ENCODE assay signal across 23 cellular contexts in the genomic region with DNA sequence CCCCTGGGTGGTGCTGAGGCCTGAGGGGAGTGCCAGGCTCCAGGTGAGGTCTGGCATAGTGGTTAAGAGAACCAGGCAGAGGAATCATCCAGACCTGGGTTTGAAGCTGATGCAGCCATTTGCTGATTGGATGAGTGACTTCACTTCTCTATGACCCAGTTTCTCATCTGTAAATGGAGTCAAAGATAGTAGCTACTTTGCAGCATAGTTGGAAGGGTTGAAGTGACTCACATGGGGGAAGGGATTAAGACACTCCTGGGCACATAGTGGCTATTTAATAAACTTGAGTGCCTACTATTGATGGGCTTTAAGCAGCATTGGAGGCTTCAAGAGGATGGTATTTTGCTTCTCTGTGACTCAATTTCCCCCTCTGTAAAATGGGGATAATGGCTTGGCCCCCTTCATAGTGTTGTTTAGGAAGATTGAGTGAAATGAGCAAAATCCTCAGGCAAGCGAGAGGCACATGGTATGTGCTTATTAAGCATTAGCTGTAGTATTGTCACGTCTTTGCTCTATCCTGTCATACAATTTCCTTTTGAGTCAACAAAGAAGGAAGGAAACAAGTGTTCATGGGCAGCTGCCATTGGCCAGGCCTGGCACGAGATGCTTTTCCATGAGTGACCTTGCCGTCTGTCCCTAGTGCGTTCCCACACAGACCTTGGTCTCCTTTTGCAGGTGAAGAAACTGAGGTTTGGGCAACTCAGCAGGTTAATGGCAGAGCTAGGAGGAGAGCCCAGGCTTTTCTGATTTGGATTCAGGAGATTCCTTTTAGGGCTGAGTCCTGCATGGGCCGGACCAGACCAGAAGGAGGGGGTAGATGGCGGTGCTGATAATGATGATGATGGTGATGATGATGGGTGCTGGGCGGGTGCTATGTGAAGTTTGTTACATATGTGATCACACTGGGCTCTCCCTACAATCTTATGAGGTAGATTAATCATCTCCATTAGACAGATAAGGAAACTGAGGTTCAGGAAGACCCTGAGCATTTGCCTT.
"Had no signal": no experiment of that assay in that cellular context is flagged by ENCODE, and none has a peak within 500 bp of the region (broad histone marks: within the 10 kb centered on the region; RNA-seq: fewer than 3 reads in every experiment).

No MANE protein-coding gene starts in this region.

- H3K9me3 Mint-ChIP-seq: activated CD4-positive, alpha-beta T cell treated with anti-CD3 and anti-CD28 coated beads, Interleukin-2, amount 10 ng/mL, durations not matched to agents 24 days and 14 days; activated T-cell treated with anti-CD3 and anti-CD28 coated beads, Interleukin-2, amount 50 U/mL, for 4 hours had no signal

- H3K4me1 Mint-ChIP-seq: activated CD4-positive, alpha-beta T cell treated with anti-CD3 and anti-CD28 coated beads, Interleukin-2, amount 10 ng/mL, durations not matched to agents 24 days and 14 days; neural crest cell had no signal

- H3K27ac Mint-ChIP-seq: activated CD4-positive, alpha-beta T cell treated with anti-CD3 and anti-CD28 coated beads, Interleukin-2, amount 10 ng/mL, durations not matched to agents 24 days and 14 days had no signal

- H3K9me3 ChIP-seq: breast epithelium, left lung, thoracic aorta had no signal

- FAIRE-seq: astrocyte, frontal cortex, kidney had no signal

- H3K4me3 Mint-ChIP-seq: activated CD4-positive, alpha-beta T cell treated with anti-CD3 and anti-CD28 coated beads, Interleukin-2, amount 10 ng/mL, durations not matched to agents 24 days and 14 days; activated T-cell treated with anti-CD3 and anti-CD28 coated beads, Interleukin-2, amount 50 U/mL, for 4 hours; neural crest cell had no signal

- H3K27ac ChIP-seq: breast epithelium, left lung, thoracic aorta had no signal

- DNase-seq: activated CD4-positive, alpha-beta T cell treated with anti-CD3 and anti-CD28 coated beads, Interleukin-2, amount 10 ng/mL, durations not matched to agents 24 days and 14 days; activated CD8-positive, alpha-beta memory T cell treated with anti-CD3 and anti-CD28 coated beads, Interleukin-2, amount 50 U/mL, for 4 hours; activated effector memory CD4-positive, alpha-beta T cell treated with Interleukin-2 at 50 U/mL for 16 hours; activated naive CD4-positive, alpha-beta T cell treated with anti-CD3 and anti-CD28 coated beads, Interleukin-2, amount 50 U/mL, for 16 hours; activated T-cell treated with anti-CD3 and anti-CD28 coated beads, Interleukin-2, amount 50 U/mL, for 4 hours; cerebellar nuclear complex; cortex of kidney; effector CD8-positive, alpha-beta T cell; head of caudate nucleus; left lung; mammary epithelial cell; right cardiac atrium; stimulated activated CD4-positive, alpha-beta T cell treated with anti-CD3 and anti-CD28 coated beads, Interleukin-15, amount 100 ng/mL, for 24 hours; stimulated activated CD4-positive, alpha-beta T cell treated with anti-CD3 and anti-CD28 coated beads, Interleukin-2, amount 100 ng/mL, for 48 hours; T-helper 1 cell; T1000 had no signal

- H3K4me3 ChIP-seq: breast epithelium, left lung, skin epidermis, thoracic aorta had no signal

- H3K36me3 ChIP-seq: breast epithelium, left lung, thoracic aorta had no signal

- ATAC-seq: activated T-cell treated with anti-CD3 and anti-CD28 coated beads, Interleukin-2, amount 50 U/mL, for 4 hours; left lung; right cardiac atrium had no signal

- H3K4me1 ChIP-seq: left lung had no signal

- H3K27me3 ChIP-seq: breast epithelium, left lung had no signal
